Comparison of ENCODE assay signal across 8 cellular contexts in the genomic region with DNA sequence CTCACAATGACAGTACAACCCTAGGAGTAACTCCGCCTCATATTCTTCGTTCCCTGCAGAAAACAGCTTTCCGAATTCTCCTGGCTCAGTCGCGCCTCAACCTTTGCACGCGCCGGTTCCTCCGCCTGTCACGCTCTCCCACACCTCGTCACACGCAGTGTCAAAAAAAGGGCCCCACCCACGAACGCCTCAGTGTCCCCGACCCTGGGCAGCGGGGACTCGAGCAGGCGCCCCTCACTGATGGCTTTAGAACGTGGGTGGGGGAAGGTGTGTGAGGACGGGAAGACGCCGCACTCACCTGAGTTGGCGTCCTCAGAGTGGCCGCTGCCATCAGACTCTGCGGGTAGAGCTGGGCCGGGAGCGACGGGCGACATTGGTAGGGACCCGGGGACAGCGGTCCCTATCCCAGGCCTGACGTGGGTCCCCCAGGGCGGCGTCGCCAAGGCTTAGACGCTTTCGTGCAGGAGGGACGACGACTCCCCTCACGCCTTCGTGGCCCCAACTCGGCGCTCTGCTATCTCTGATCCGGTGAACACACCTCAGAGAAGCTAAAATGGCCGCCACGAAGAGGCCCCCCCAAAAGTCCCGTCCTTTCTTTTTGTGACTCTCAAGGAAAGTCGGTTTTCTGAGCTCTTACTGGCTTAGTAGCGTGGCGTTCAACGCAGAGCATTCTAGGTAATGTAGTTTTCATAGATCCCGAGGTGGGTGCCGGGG. TPM values are rescaled to one million over a fixed set of nuclear protein-coding genes. Genes with fewer than 3 reads are reported as not detected.
DNase-seq lines count a peak whose midpoint lies in the region; TF ChIP-seq lines count a peak whose summit lies in the region.

A gene (minus strand): TSS at position 564 of the 714 bp plus-strand sequence. CDS start 233 bp downstream, at position 331.

- peaks cover 3% of the 10 kb centered on the region for H3K9me3 ChIP-seq in skeletal muscle satellite cell (replicated peaks; ENCODE audit: low read length)

- no peak within 1 kb of the TSS for H3K27ac ChIP-seq in RWPE1

- H3K4me3 ChIP-seq in skeletal muscle satellite cell (ENCODE audit: low read length): peak within 1 kb of the TSS; percentile 91

- H3K9me3 Mint-ChIP-seq in CD14-positive monocyte (peaks cover 42 to 94% (median 78%) of the 10 kb centered on the region in 7 donors), chondrocyte (ENCODE audit: low read depth) (peaks cover 21% of the 10 kb centered on the region)

- TF ChIP-seq CTCF in CD14-positive monocyte (IDR thresholded peaks at IDR 0.05) (no peak), chondrocyte (IDR thresholded peaks at IDR 0.05) (no peak), RWPE1 (conservative IDR thresholded peaks at IDR 0.05; ENCODE audit: low read depth) (no peak)

- H3K27me3 ChIP-seq in skeletal muscle satellite cell (ENCODE audit: control insufficient read depth, insufficient read depth, low read length): no peaks in the 10 kb centered on the region

- H3K4me2 ChIP-seq in skeletal muscle satellite cell (ENCODE audit: low read length): peak within 1 kb of the TSS; percentile 92

- DNase-seq in CD14-positive monocyte (ENCODE audit: low spot score) (no peak), T1000 (lab: John Stamatoyannopoulos, UW) (peak; percentile 5), chondrocyte (ENCODE audit: low spot score) (peak; percentile 93), inferior parietal cortex (ENCODE audit: extremely low spot score) (peak; percentile 75), RWPE1 (ENCODE audit: low spot score) (no peak), HUDEP-2 (lab: John Stamatoyannopoulos, UW; ENCODE audit: unreplicated experiment in 76 of 76) (no peak), NCI-H187 (lab: John Stamatoyannopoulos, UW) (no peak)

- CTCF ChIA-PET in RWPE1 (lab: Yijun Ruan, JAX): interaction anchor here (0.7 kb wide), 1 partner anchor 755 kb away, joined by 3 read pairs; no protein-coding TSS in a partner anchor

- H3K4me1 Mint-ChIP-seq in CD14-positive monocyte (peaks cover 27% of the 10 kb centered on the region), chondrocyte (ENCODE audit: low read depth) (peaks cover 40% of the 10 kb centered on the region)

- H3K4me1 ChIP-seq in skeletal muscle satellite cell (ENCODE audit: control insufficient read depth, insufficient read depth, low read length): peaks cover 6% of the 10 kb centered on the region

- intact Hi-C loops in CD14-positive monocyte (cut with micrococcal nuclease): no loop called here

- H3K9ac ChIP-seq in skeletal muscle satellite cell (ENCODE audit: low read depth, low read length): peak within 1 kb of the TSS; percentile 87

- peaks cover 16 to 29% of the 10 kb centered on the region in 2 donors for H3K36me3 Mint-ChIP-seq in CD14-positive monocyte
- H3K36me3 Mint-ChIP-seq in chondrocyte (ENCODE audit: low read depth): peaks cover 29% of the 10 kb centered on the region

- H3K4me3 Mint-ChIP-seq in CD14-positive monocyte (peak within 1 kb of the TSS; percentile 81 to 90), chondrocyte (ENCODE audit: unreplicated experiment) (peak within 1 kb of the TSS; percentile 87)

- H3K36me3 ChIP-seq in skeletal muscle satellite cell (ENCODE audit: insufficient read depth, low read length): peaks cover 8% of the 10 kb centered on the region

- H3K27me3 Mint-ChIP-seq in CD14-positive monocyte (ENCODE audit: low read depth in 3 of 3): peaks cover 20 to 23% (median 22%) of the 10 kb centered on the region in 3 donors
- H3K27me3 Mint-ChIP-seq in chondrocyte (ENCODE audit: low read depth): no peaks in the 10 kb centered on the region

- H3K27ac Mint-ChIP-seq in CD14-positive monocyte: peak within 1 kb of the TSS in 1 of 7 donors; percentile 87
- peak within 1 kb of the TSS; percentile 93 for H3K27ac Mint-ChIP-seq in chondrocyte (ENCODE audit: unreplicated experiment)

- POLR2A ChIA-PET in RWPE1 (lab: Yijun Ruan, JAX; ENCODE audit: low non-redundant PET): no interaction called here

RNA-seq across cellular contexts. Expression of the gene that starts here (rescaled TPM):
- polyA plus RNA-seq in CD14-positive monocyte: not detected
- 15.7 to 16.3 TPM (median 15.7 TPM) in 3 replicates for total RNA-seq in chondrocyte
- total RNA-seq in skeletal muscle satellite cell (2012; rRNA removed): 0.66 and 1.5 TPM in 2 replicates

Comparison
In these comparisons a context has a peak if more than half of its experiments do, and no peak if none do; other contexts are left out.
1. DNase-seq: peak in T1000 (single experiment), chondrocyte (single experiment) and inferior parietal cortex (single experiment); none in CD14-positive monocyte (single experiment), RWPE1 (single experiment), HUDEP-2 (0 of 76) and NCI-H187 (0 of 2).